Comparison of ENCODE assay signal across 15 cellular contexts in the genomic region with DNA sequence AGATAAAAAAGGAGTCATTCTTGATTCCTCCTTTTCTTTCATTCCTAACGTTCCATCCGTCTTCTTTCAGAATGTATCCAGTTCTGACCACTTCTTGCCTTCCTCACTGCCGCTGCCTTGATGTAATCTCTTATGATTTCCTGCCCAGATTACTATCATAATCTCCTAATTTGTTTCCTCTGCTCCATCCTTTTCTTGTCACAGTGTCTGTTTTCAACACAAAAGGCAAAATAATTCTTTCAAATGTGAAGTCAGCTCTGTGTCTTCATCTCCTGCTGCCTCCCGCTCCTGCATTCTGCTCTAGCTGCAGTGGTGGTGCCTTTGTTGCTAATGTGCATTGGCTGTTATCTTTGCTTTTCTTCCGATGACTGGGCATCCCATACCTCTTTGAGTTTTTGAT.
A peak's percentile ranks its signal among the peaks of the same experiment; 100 is the strongest.
DNase-seq lines count a peak whose midpoint lies in the region; ATAC-seq and TF ChIP-seq lines count a peak whose summit lies in the region.
"Had no signal": no experiment of that assay in that cellular context is flagged by ENCODE, and none has a peak within 500 bp of the region (broad histone marks: within the 10 kb centered on the region; RNA-seq: fewer than 3 reads in every experiment).

No MANE protein-coding gene starts in this region.

- CTCF ChIA-PET in SK-N-SH (lab: Yijun Ruan, JAX) = interaction anchor here (0.6 to 2.4 kb wide), 5 partner anchors 10 to 407 kb away, joined by 3 to 8 read pairs (median 3); no protein-coding TSS in a partner anchor

- no peak for ATAC-seq in SK-N-SH treated with all-trans-retinoic acid at 6 μM for 48 hours
- ATAC-seq: A549; CD8-positive, alpha-beta T cell had no signal

- TF ChIP-seq RAD21 in SK-N-SH (IDR thresholded peaks at IDR 0.05; ENCODE audit: low read length) = no peak

- POLR2A ChIA-PET in SK-N-SH (lab: Yijun Ruan, JAX) = no interaction called here

- peaks cover 0 to 4% of the 10 kb centered on the region in 2 experiments for H3K36me3 ChIP-seq in SK-N-SH (replicated peaks in 1 of 2; ENCODE audit: control insufficient read depth in 1 of 2, insufficient read depth in 2 of 2, low read length in 1 of 2)

- TF ChIP-seq EP300 in SK-N-SH (IDR thresholded peaks at IDR 0.05; ENCODE audit: borderline replicate concordance in 1 of 2, low read depth in 1 of 2, low read length in 1 of 2) = no peak; a peak in 1 of 4 replicates

- DNase-seq in SK-N-SH (no peak), SK-N-DZ (ENCODE audit: low spot score) (peak; percentile 11), occipital lobe (lab: John Stamatoyannopoulos, UW) (no peak), amniotic stem cell (lab: John Stamatoyannopoulos, UW) (no peak)
- DNase-seq: ACHN; Caco-2; Calu3; CD4-positive, alpha-beta T cell; CD8-positive, alpha-beta T cell; GF-D8 had no signal

- no peaks in the 10 kb centered on the region for H3K9me2 ChIP-seq in SK-N-SH

- TF ChIP-seq CTCF in SK-N-SH (IDR thresholded peaks at IDR 0.05) = no peak

- no peak overlapping the region for H2AFZ ChIP-seq in SK-N-SH (ENCODE audit: low read depth)

- no peak overlapping the region for H3K4me3 ChIP-seq in SK-N-SH (ENCODE audit: low read depth in 2 of 2, low read length in 1 of 2)
- H3K4me3 ChIP-seq: A549; BLaER1 treated with 17β-estradiol and CSF1 and Interleukin-3, amounts not matched to agents 10 nM and 100 nM had no signal

- H3K4me1 ChIP-seq in SK-N-SH (ENCODE audit: control insufficient read depth in 1 of 2, insufficient read depth in 2 of 2, low read depth in 1 of 2, low read length in 1 of 2) = peaks cover 3 to 34% of the 10 kb centered on the region in 2 experiments; a peak in 3 of 4 replicates
- H3K4me1 ChIP-seq: A549 had no signal

- H3K27me3 ChIP-seq in SK-N-SH (ENCODE audit: insufficient read depth) = no peaks in the 10 kb centered on the region
- H3K27me3 ChIP-seq: BLaER1 treated with 17β-estradiol and CSF1 and Interleukin-3, amounts not matched to agents 10 nM and 100 nM had no signal

- H3K27ac ChIP-seq in SK-N-SH (ENCODE audit: low read depth in 2 of 2, low read length in 1 of 2) = peak overlapping the region in 1 of 2 experiments; percentile 80; a peak in 2 of 4 replicates
- H3K27ac ChIP-seq: 22Rv1; A549; BLaER1 treated with 17β-estradiol and CSF1 and Interleukin-3, amounts not matched to agents 10 nM and 100 nM; C4-2B had no signal

- H3F3A ChIP-seq in SK-N-SH (replicated peaks; ENCODE audit: insufficient read depth) = peaks cover 12% of the 10 kb centered on the region

- 81% methylated on average over 5 of the region's 5 CpGs for WGBS in SK-N-SH (ENCODE audit: low lambda C conversion rate)

- peaks cover 89% of the 10 kb centered on the region for H3K79me2 ChIP-seq in SK-N-SH (ENCODE audit: insufficient read depth)

- H3K4me2 ChIP-seq in SK-N-SH = no peak overlapping the region
- H3K4me2 ChIP-seq: A549; BLaER1 treated with 17β-estradiol and CSF1 and Interleukin-3, amounts not matched to agents 10 nM and 100 nM had no signal

- H4K20me1 ChIP-seq in SK-N-SH (ENCODE audit: insufficient read depth) = peaks cover 85% of the 10 kb centered on the region

- no peak overlapping the region for H3K9ac ChIP-seq in SK-N-SH
- H3K9ac ChIP-seq: BLaER1 treated with 17β-estradiol and CSF1 and Interleukin-3, amounts not matched to agents 10 nM and 100 nM had no signal

- no peaks in the 10 kb centered on the region for H3K9me3 ChIP-seq in SK-N-SH
- H3K9me3 ChIP-seq: A549; BLaER1 treated with 17β-estradiol and CSF1 and Interleukin-3, amounts not matched to agents 10 nM and 100 nM; Caco-2 had no signal

TF ChIP-seq in SK-N-SH, 30 proteins besides CTCF, POLR2A, EP300 and RAD21:
- peak; percentile 22; the same call in 1 of the 2 replicates for TF ChIP-seq TCF12 (IDR thresholded peaks at IDR 0.05)
- peak; percentile 71 for TF ChIP-seq GATA2 (CRISPR knock-in tag; IDR thresholded peaks at IDR 0.05)
- no peak for TF ChIP-seq SIN3A (IDR thresholded peaks at IDR 0.05; ENCODE audit: borderline replicate concordance, low read depth, low read length)
- TF ChIP-seq, protein P1, sequence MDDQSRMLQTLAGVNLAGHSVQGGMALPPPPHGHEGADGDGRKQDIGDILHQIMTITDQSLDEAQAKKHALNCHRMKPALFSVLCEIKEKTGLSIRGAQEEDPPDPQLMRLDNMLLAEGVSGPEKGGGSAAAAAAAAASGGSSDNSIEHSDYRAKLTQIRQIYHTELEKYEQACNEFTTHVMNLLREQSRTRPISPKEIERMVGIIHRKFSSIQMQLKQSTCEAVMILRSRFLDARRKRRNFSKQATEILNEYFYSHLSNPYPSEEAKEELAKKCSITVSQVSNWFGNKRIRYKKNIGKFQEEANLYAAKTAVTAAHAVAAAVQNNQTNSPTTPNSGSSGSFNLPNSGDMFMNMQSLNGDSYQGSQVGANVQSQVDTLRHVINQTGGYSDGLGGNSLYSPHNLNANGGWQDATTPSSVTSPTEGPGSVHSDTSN (IDR thresholded peaks at IDR 0.05) = peak; percentile 21; the same call in 1 of the 2 replicates
- TF ChIP-seq YY1 (IDR thresholded peaks at IDR 0.05; ENCODE audit: low read depth) = no peak

TF ChIP-seq in SK-N-SH treated with all-trans-retinoic acid at 6 μM for 48 hours, 23 proteins besides CTCF, POLR2A, EP300 and RAD21 (continues in another document):
- no peak for TF ChIP-seq RARB (CRISPR knock-in tag; IDR thresholded peaks at IDR 0.05)
- no peak for TF ChIP-seq ZNF565 (CRISPR knock-in tag; conservative IDR thresholded peaks at IDR 0.05; ENCODE audit: low read depth)
- no peak for TF ChIP-seq ZFP30 (CRISPR knock-in tag; IDR thresholded peaks at IDR 0.05)
- no peak for TF ChIP-seq ZFP3 (CRISPR knock-in tag; IDR thresholded peaks at IDR 0.05)
- TF ChIP-seq, protein P2, sequence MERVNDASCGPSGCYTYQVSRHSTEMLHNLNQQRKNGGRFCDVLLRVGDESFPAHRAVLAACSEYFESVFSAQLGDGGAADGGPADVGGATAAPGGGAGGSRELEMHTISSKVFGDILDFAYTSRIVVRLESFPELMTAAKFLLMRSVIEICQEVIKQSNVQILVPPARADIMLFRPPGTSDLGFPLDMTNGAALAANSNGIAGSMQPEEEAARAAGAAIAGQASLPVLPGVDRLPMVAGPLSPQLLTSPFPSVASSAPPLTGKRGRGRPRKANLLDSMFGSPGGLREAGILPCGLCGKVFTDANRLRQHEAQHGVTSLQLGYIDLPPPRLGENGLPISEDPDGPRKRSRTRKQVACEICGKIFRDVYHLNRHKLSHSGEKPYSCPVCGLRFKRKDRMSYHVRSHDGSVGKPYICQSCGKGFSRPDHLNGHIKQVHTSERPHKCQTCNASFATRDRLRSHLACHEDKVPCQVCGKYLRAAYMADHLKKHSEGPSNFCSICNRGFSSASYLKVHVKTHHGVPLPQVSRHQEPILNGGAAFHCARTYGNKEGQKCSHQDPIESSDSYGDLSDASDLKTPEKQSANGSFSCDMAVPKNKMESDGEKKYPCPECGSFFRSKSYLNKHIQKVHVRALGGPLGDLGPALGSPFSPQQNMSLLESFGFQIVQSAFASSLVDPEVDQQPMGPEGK (CRISPR knock-in tag; IDR thresholded peaks at IDR 0.05; ENCODE audit: borderline replicate concordance) = no peak
- TF ChIP-seq PPARA (CRISPR knock-in tag; IDR thresholded peaks at IDR 0.05; ENCODE audit: borderline replicate concordance) = no peak
- TF ChIP-seq, protein P3, sequence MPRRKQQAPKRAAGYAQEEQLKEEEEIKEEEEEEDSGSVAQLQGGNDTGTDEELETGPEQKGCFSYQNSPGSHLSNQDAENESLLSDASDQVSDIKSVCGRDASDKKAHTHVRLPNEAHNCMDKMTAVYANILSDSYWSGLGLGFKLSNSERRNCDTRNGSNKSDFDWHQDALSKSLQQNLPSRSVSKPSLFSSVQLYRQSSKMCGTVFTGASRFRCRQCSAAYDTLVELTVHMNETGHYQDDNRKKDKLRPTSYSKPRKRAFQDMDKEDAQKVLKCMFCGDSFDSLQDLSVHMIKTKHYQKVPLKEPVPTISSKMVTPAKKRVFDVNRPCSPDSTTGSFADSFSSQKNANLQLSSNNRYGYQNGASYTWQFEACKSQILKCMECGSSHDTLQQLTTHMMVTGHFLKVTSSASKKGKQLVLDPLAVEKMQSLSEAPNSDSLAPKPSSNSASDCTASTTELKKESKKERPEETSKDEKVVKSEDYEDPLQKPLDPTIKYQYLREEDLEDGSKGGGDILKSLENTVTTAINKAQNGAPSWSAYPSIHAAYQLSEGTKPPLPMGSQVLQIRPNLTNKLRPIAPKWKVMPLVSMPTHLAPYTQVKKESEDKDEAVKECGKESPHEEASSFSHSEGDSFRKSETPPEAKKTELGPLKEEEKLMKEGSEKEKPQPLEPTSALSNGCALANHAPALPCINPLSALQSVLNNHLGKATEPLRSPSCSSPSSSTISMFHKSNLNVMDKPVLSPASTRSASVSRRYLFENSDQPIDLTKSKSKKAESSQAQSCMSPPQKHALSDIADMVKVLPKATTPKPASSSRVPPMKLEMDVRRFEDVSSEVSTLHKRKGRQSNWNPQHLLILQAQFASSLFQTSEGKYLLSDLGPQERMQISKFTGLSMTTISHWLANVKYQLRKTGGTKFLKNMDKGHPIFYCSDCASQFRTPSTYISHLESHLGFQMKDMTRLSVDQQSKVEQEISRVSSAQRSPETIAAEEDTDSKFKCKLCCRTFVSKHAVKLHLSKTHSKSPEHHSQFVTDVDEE (CRISPR knock-in tag; IDR thresholded peaks at IDR 0.05) = no peak
- TF ChIP-seq, protein P4, sequence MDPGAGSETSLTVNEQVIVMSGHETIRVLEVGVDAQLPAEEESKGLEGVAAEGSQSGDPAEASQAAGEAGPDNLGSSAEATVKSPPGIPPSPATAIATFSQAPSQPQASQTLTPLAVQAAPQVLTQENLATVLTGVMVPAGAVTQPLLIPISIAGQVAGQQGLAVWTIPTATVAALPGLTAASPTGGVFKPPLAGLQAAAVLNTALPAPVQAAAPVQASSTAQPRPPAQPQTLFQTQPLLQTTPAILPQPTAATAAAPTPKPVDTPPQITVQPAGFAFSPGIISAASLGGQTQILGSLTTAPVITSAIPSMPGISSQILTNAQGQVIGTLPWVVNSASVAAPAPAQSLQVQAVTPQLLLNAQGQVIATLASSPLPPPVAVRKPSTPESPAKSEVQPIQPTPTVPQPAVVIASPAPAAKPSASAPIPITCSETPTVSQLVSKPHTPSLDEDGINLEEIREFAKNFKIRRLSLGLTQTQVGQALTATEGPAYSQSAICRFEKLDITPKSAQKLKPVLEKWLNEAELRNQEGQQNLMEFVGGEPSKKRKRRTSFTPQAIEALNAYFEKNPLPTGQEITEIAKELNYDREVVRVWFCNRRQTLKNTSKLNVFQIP (CRISPR knock-in tag; IDR thresholded peaks at IDR 0.05; ENCODE audit: borderline replicate concordance, low read depth) = no peak
- no peak for TF ChIP-seq SNAI2 (CRISPR knock-in tag; IDR thresholded peaks at IDR 0.05)
- TF ChIP-seq TCF4 (CRISPR knock-in tag; IDR thresholded peaks at IDR 0.05; ENCODE audit: borderline replicate concordance) = no peak
- TF ChIP-seq BACH2 (CRISPR knock-in tag; IDR thresholded peaks at IDR 0.05; ENCODE audit: borderline replicate concordance) = no peak
- TF ChIP-seq ESRRG (CRISPR knock-in tag; IDR thresholded peaks at IDR 0.05) = no peak
